32 cellular contexts compared by ENCODE assay signal in the genomic region with DNA sequence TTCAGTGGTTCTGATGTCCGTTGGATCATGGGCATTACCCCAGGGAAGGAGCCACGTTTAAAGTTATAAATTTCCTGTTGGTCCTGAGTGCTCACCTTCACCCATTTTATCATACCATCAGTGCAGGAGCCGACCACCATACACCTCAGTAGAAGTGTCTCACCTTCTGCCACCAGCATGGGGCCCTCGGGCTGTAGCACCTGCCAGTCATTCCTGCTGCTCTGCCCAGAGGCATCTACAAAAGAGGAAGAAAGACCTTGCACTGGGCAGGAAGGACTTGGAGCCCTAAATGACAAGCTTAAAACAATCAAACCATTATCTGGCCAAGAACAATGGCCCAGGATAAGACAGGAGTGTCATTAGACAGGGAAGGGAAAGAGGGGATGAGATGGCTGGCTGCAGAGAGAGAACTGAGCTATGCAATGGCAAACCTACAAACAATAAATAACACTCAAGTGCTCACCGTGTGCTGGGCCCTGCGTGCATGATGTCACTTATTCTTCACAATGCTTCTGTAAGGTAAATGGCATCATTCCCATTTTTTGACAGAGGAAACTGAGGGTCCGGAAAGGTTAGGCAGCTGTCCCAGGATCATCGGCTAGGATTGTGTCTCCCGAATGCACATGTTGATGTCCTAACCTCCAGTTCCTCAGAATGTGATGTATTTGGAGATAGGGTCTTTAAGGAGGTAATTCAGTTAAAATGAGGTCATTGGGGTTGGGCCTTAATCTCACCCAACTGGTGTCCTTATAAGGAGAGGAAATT. TPM values are rescaled to one million over a fixed set of nuclear protein-coding genes. Genes with fewer than 3 reads are reported as not detected.
"Had no signal": no experiment of that assay in that cellular context is flagged by ENCODE, and none has a peak within 500 bp of the region (broad histone marks: within the 10 kb centered on the region; RNA-seq: fewer than 3 reads in every experiment).

No MANE protein-coding gene starts in this region.

- H3K27me3 ChIP-seq: brain microvascular endothelial cell, ovary, upper lobe of left lung, vagina had no signal

- FAIRE-seq: astrocyte, frontal cortex, small intestine had no signal

- H3K4me1 ChIP-seq: left ventricle myocardium inferior, sigmoid colon, upper lobe of left lung had no signal

- H3K9me3 ChIP-seq: esophagus squamous epithelium, left ventricle myocardium inferior, ovary, sigmoid colon, upper lobe of left lung, vagina had no signal

- H3K4me3 ChIP-seq: esophagus squamous epithelium, left ventricle myocardium inferior, ovary, sigmoid colon, upper lobe of left lung, vagina had no signal

- ATAC-seq: effector memory CD8-positive, alpha-beta T cell; stimulated activated memory B cell treated with anti-CD40 and anti-IgM and Interleukin-4, amounts not matched to agents 10 μg/mL and 1 μg/mL and 100 μg/mL, for 72 hours; stimulated activated naive CD8-positive, alpha-beta T cell treated with anti-CD3 and anti-CD28 coated beads, Interleukin-15, amount 100 ng/mL, for 72 hours had no signal

- DNase-seq: activated B cell treated with CpG ODN at 0.5 μM for 24 hours; activated CD8-positive, alpha-beta memory T cell treated with anti-CD3 and anti-CD28 coated beads, Interleukin-2, amount 50 U/mL, for 48 hours; activated gamma-delta T cell; activated naive CD4-positive, alpha-beta T cell treated with anti-CD3 and anti-CD28 coated beads, Interleukin-2, amount 10 ng/mL, durations not matched to agents 7 days and 5 days; activated naive CD8-positive, alpha-beta T cell treated with anti-CD3 and anti-CD28 coated beads, Interleukin-2, amount 10 ng/mL, durations not matched to agents 7 days and 5 days; activated T-cell treated with anti-CD3 and anti-CD28 coated beads, Interleukin-2, amount 50 U/mL, for 24 hours; brain microvascular endothelial cell; caudate nucleus; cortex of kidney; effector memory CD8-positive, alpha-beta T cell; esophagus squamous epithelium; left ventricle myocardium inferior; naive B cell; nephron progenitor cell; ovary; sigmoid colon; small intestine; stimulated activated CD4-positive, alpha-beta T cell treated with anti-CD3 and anti-CD28 coated beads, Interleukin-1b, Interleukin-23, amount 100 ng/mL, for 48 hours; stimulated activated CD4-positive, alpha-beta T cell treated with anti-CD3 and anti-CD28 coated beads, Interleukin-4, amount 100 ng/mL, for 4 hours; stimulated activated CD8-positive, alpha-beta memory T cell treated with anti-CD3 and anti-CD28 coated beads, Interleukin-4, amount 100 ng/mL, for 48 hours; stimulated activated naive CD8-positive, alpha-beta T cell treated with anti-CD3 and anti-CD28 coated beads, Interleukin-15, amount 100 ng/mL, for 72 hours; substantia nigra; T-helper 2 cell; upper lobe of left lung had no signal

- H3K36me3 ChIP-seq: brain microvascular endothelial cell, esophagus squamous epithelium, left ventricle myocardium inferior, ovary, sigmoid colon, vagina had no signal

- H3K27ac ChIP-seq: brain microvascular endothelial cell, left ventricle myocardium inferior, ovary, sigmoid colon, upper lobe of left lung had no signal

RNA-seq across cellular contexts. Expression of gene SIRPB2, which starts 11.2 kb away (rescaled TPM):
- total RNA-seq: activated B cell treated with CpG ODN at 0.5 μM for 24 hours; activated naive CD8-positive, alpha-beta T cell treated with anti-CD3 and anti-CD28 coated beads, Interleukin-2, amount 10 ng/mL, durations not matched to agents 7 days and 5 days; astrocyte; chondrocyte; mesothelial cell of epicardium; progenitor cell of endocrine pancreas; renal cortical epithelial cell had no signal
